8 cellular contexts compared by ENCODE assay signal in the genomic region with DNA sequence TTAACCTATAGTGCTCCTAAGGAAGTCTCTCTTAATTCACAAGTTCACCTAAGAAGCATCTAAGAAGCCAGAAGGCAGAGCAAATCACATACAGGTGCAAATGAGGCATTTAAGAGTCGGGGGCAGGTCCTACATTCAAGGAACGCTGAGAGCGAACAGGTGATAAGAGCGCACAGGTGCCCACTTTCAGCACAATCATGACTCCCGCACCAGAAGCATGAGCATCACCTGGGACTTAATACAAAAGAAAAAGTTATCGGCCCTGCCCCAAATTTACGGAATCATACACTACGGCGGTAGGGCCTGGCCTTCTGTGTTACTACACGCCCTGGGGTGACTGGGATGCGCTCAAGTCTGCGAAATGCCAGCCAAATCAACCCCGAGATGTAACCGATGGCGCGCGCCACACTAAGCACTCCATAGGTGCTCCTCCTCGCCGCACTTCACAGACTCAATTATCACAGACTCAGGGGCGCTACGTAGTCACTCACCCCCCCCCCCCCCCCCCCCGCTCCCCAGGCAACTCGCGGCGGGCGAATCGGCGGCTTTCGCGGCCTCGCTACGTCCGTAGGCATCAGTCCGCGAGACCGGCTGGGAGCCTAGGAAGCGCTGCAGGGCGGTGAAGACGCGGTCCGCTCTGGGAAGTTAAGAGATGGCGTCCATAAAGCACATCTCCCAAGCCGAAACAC. TPM values are rescaled to one million over a fixed set of nuclear protein-coding genes. Genes with fewer than 3 reads are reported as not detected.
DNase-seq lines count a peak whose midpoint lies in the region; ATAC-seq and TF ChIP-seq lines count a peak whose summit lies in the region.

No MANE protein-coding gene starts in this region.

- H3K27me3 ChIP-seq in HUES6 (ENCODE audit: control insufficient read depth, insufficient read depth, low read length) = no peaks in the 10 kb centered on the region; the same call in 1 of the 2 replicates
- H3K27me3 ChIP-seq in adipocyte (replicated peaks; ENCODE audit: control insufficient read depth, insufficient read depth, low read length) = no peaks in the 10 kb centered on the region
- H3K27me3 ChIP-seq in right atrium auricular region = no peaks in the 10 kb centered on the region
- H3K27me3 ChIP-seq in prostate gland (replicated peaks; ENCODE audit: insufficient read depth) = no peaks in the 10 kb centered on the region
- no peaks in the 10 kb centered on the region for H3K27me3 ChIP-seq in upper lobe of right lung

- DNase-seq in COR-L47 (lab: John Stamatoyannopoulos, UW) = peak; percentile 5
- peak; percentile 85 for DNase-seq in adipocyte (ENCODE audit: low read depth)
- no peak for DNase-seq in right atrium auricular region (ENCODE audit: low spot score)
- DNase-seq in prostate gland (ENCODE audit: low spot score) = peak; percentile 14
- peak; percentile 79 for DNase-seq in upper lobe of right lung

- H3K4me3 ChIP-seq in HUES6 (ENCODE audit: low read depth, low read length) (peak overlapping the region; percentile 90), adipocyte (ENCODE audit: low read length) (peak overlapping the region; percentile 96), right atrium auricular region (peak overlapping the region; percentile 77 to 95), prostate gland (peak overlapping the region; percentile 59 to 66), upper lobe of right lung (peak overlapping the region; percentile 93)

- H3K9me3 ChIP-seq in HUES6 (ENCODE audit: control insufficient read depth, insufficient read depth, low read depth, low read length) = no peaks in the 10 kb centered on the region
- no peaks in the 10 kb centered on the region for H3K9me3 ChIP-seq in adipocyte (ENCODE audit: control insufficient read depth, low read length)
- H3K9me3 ChIP-seq in right atrium auricular region = no peaks in the 10 kb centered on the region
- H3K9me3 ChIP-seq in prostate gland = no peaks in the 10 kb centered on the region
- no peaks in the 10 kb centered on the region for H3K9me3 ChIP-seq in upper lobe of right lung

- WGBS in prostate gland = under 1% methylated on average over 25 of the region's 43 CpGs

- H3K9ac ChIP-seq in HUES6 (ENCODE audit: low read length) (peak overlapping the region; percentile 69), adipocyte (ENCODE audit: low read length) (peak overlapping the region; percentile 87)

- H3K36me3 ChIP-seq in HUES6 (ENCODE audit: control insufficient read depth, insufficient read depth, low read length) (no peaks in the 10 kb centered on the region), adipocyte (ENCODE audit: control insufficient read depth, insufficient read depth, low read length, severe bottlenecking) (no peaks in the 10 kb centered on the region), right atrium auricular region (no peaks in the 10 kb centered on the region), prostate gland (no peaks in the 10 kb centered on the region), upper lobe of right lung (no peaks in the 10 kb centered on the region)

- TF ChIP-seq CTCF in right atrium auricular region (IDR thresholded peaks at IDR 0.05) (no peak), prostate gland (IDR thresholded peaks at IDR 0.05) (no peak), upper lobe of right lung (IDR thresholded peaks at IDR 0.05) (no peak)

- H3K4me1 ChIP-seq in HUES6 (ENCODE audit: control insufficient read depth, insufficient read depth, low read length) = peaks cover 3% of the 10 kb centered on the region
- H3K4me1 ChIP-seq in adipocyte (ENCODE audit: control insufficient read depth, insufficient read depth, low read length) = peaks cover 6% of the 10 kb centered on the region
- peaks cover 0 to 12% of the 10 kb centered on the region in 2 donors for H3K4me1 ChIP-seq in right atrium auricular region
- no peaks in the 10 kb centered on the region for H3K4me1 ChIP-seq in prostate gland (replicated peaks)
- peaks cover 8% of the 10 kb centered on the region for H3K4me1 ChIP-seq in upper lobe of right lung

- no peak for TF ChIP-seq POLR2A in prostate gland (IDR thresholded peaks at IDR 0.05)

- ATAC-seq in GM21423 (IDR thresholded peaks at IDR 0.05; ENCODE audit: unreplicated experiment) (peak; percentile 17), SK-N-SH treated with all-trans-retinoic acid at 6 μM for 48 hours (peak; percentile 64), upper lobe of right lung (peak; percentile 33)

- intact Hi-C loops in prostate gland (cut with DNase I) = loop anchor here (2.0 kb wide), 1 partner anchor 54 kb away; no protein-coding TSS in a partner anchor
- intact Hi-C loops in upper lobe of right lung (cut with DNase I) = no loop called here

- H3K27ac ChIP-seq in HUES6 (ENCODE audit: low read depth, low read length) (no peak overlapping the region), right atrium auricular region (peak overlapping the region; percentile 61 to 78), prostate gland (peak overlapping the region; percentile 52 to 57), upper lobe of right lung (peak overlapping the region; percentile 89)

TF ChIP-seq in SK-N-SH treated with all-trans-retinoic acid at 6 μM for 48 hours, 23 proteins besides CTCF, POLR2A, EP300 and RAD21:
- no peak for TF ChIP-seq ZNF8 (CRISPR knock-in tag; IDR thresholded peaks at IDR 0.05)
- TF ChIP-seq BACH2 (CRISPR knock-in tag; IDR thresholded peaks at IDR 0.05; ENCODE audit: borderline replicate concordance) = no peak
- TF ChIP-seq ESRRG (CRISPR knock-in tag; IDR thresholded peaks at IDR 0.05) = no peak
- no peak for TF ChIP-seq ZNF70 (CRISPR knock-in tag; IDR thresholded peaks at IDR 0.05)
- TF ChIP-seq SNAI2 (CRISPR knock-in tag; IDR thresholded peaks at IDR 0.05) = no peak
- TF ChIP-seq CREB5 (CRISPR knock-in tag; IDR thresholded peaks at IDR 0.05; ENCODE audit: low read depth) = no peak
- TF ChIP-seq, protein P1, sequence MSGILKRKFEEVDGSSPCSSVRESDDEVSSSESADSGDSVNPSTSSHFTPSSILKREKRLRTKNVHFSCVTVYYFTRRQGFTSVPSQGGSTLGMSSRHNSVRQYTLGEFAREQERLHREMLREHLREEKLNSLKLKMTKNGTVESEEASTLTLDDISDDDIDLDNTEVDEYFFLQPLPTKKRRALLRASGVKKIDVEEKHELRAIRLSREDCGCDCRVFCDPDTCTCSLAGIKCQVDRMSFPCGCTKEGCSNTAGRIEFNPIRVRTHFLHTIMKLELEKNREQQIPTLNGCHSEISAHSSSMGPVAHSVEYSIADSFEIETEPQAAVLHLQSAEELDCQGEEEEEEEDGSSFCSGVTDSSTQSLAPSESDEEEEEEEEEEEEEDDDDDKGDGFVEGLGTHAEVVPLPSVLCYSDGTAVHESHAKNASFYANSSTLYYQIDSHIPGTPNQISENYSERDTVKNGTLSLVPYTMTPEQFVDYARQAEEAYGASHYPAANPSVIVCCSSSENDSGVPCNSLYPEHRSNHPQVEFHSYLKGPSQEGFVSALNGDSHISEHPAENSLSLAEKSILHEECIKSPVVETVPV (CRISPR knock-in tag; IDR thresholded peaks at IDR 0.05) = no peak
- TF ChIP-seq PPARA (CRISPR knock-in tag; IDR thresholded peaks at IDR 0.05; ENCODE audit: borderline replicate concordance) = no peak
- TF ChIP-seq ZC3H10 (CRISPR knock-in tag; IDR thresholded peaks at IDR 0.05) = no peak
- TF ChIP-seq RARB (CRISPR knock-in tag; IDR thresholded peaks at IDR 0.05) = no peak
- no peak for TF ChIP-seq ZFP30 (CRISPR knock-in tag; IDR thresholded peaks at IDR 0.05)
- TF ChIP-seq, protein P2, sequence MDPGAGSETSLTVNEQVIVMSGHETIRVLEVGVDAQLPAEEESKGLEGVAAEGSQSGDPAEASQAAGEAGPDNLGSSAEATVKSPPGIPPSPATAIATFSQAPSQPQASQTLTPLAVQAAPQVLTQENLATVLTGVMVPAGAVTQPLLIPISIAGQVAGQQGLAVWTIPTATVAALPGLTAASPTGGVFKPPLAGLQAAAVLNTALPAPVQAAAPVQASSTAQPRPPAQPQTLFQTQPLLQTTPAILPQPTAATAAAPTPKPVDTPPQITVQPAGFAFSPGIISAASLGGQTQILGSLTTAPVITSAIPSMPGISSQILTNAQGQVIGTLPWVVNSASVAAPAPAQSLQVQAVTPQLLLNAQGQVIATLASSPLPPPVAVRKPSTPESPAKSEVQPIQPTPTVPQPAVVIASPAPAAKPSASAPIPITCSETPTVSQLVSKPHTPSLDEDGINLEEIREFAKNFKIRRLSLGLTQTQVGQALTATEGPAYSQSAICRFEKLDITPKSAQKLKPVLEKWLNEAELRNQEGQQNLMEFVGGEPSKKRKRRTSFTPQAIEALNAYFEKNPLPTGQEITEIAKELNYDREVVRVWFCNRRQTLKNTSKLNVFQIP (CRISPR knock-in tag; IDR thresholded peaks at IDR 0.05; ENCODE audit: borderline replicate concordance, low read depth) = no peak
- TF ChIP-seq ISL1 (CRISPR knock-in tag; IDR thresholded peaks at IDR 0.05) = no peak

RNA-seq across cellular contexts. Expression of gene ULK4, which starts 0.7 kb away (rescaled TPM):
- total RNA-seq in right atrium auricular region (10 to 100 TPM in 1 of 2 donors, 1 to 10 TPM in 1; 7.1 to 10.1 TPM), prostate gland (10 to 100 TPM; 23.1 to 33.7 TPM), upper lobe of right lung (11.2 TPM)
